ENCODE assay signal across 8 cellular contexts in genomic region chr12:122526683-122527477, GRCh38. TPM values are rescaled to one million over a fixed set of nuclear protein-coding genes. Genes with fewer than 3 reads are reported as not detected.
DNase-seq lines count a peak whose midpoint lies in the region; ATAC-seq and TF ChIP-seq lines count a peak whose summit lies in the region.

KNTC1 (plus strand) TSS chr12:122527249; CDS start chr12:122530064, 2,815 bp downstream.
RSRC2 (minus strand) TSS chr12:122526936; CDS start chr12:122526853, 83 bp downstream.

- POLR2A ChIA-PET in OCI-LY7 (lab: Charles Lee), result interaction anchor here (0.6 to 2.7 kb wide), 11 partner anchors 9 to 910 kb away, joined by 3 to 37 read pairs (median 4); partner anchors contain the start of gene ZCCHC8

- H3K4me2 ChIP-seq in OCI-LY7 (ENCODE audit: low read length), result peak within 1 kb of the TSS; percentile 88

- no TSS peak for BruUV-seq in OCI-LY7 (replicated peaks; lab: Mats Ljungman, UMichigan)

- H4K20me1 ChIP-seq in OCI-LY7 (ENCODE audit: insufficient read depth, low read length), result peaks cover 38% of the 10 kb centered on the region

- H3K27ac ChIP-seq in OCI-LY7 (ENCODE audit: low read depth, low read length, poor library complexity, severe bottlenecking), result peak within 1 kb of the TSS; percentile 92

- no peaks in the 10 kb centered on the region for H3K9me3 ChIP-seq in OCI-LY7 (ENCODE audit: low read length)

- H3K79me2 ChIP-seq in OCI-LY7 (ENCODE audit: insufficient read depth, low read depth, low read length), result peaks cover 93% of the 10 kb centered on the region

- no peaks in the 10 kb centered on the region for H3K9me2 ChIP-seq in OCI-LY7 (ENCODE audit: insufficient read depth, low read length)

- H3K4me1 ChIP-seq in OCI-LY7 (ENCODE audit: insufficient read depth, low read length, poor library complexity, severe bottlenecking), result peaks cover 53% of the 10 kb centered on the region

- peak; percentile 98 for DNase-seq in DMS 273 treated with DMSO at 0.1 percent for 48 hours (lab: John Stamatoyannopoulos, UW)
- DNase-seq in HuH-7.5 (ENCODE audit: low spot score), result peak; percentile 62
- DNase-seq in OCI-LY7 (ENCODE audit: low spot score), result peak; percentile 100
- DNase-seq in activated T-cell treated with anti-CD3 and anti-CD28 coated beads for 1 hour (ENCODE audit: low read depth), result peak; percentile 94
- peak; percentile 100 for DNase-seq in epithelial cell of esophagus (ENCODE audit: low read depth)
- DNase-seq in middle frontal gyrus (ENCODE audit: extremely low spot score, low spot score), result peak; percentile 98
- DNase-seq in stimulated activated CD8-positive, alpha-beta memory T cell treated with anti-CD3 and anti-CD28 coated beads, Interleukin-2, amount 100 ng/mL, for 48 hours (ENCODE audit: low read depth in 2 of 2), result peak; percentile 86 to 94

- no peak for TF ChIP-seq CTCF in OCI-LY7 (conservative IDR thresholded peaks at IDR 0.05; ENCODE audit: low read length)
- no peak for TF ChIP-seq CTCF in epithelial cell of esophagus (IDR thresholded peaks at IDR 0.05; ENCODE audit: insufficient read depth, low read depth, low read length, missing control alignments)

- CTCF ChIA-PET in OCI-LY7 (lab: Charles Lee; ENCODE audit: unreplicated experiment), result interaction anchor here (0.5 kb wide), 1 partner anchor 21 kb away, joined by 3 read pairs; no protein-coding TSS in a partner anchor

- peak within 1 kb of the TSS; percentile 27; the same call in 1 of the 2 replicates for H2AFZ ChIP-seq in OCI-LY7 (ENCODE audit: low read length)

- ATAC-seq in GM21528 (IDR thresholded peaks at IDR 0.05; ENCODE audit: low FRiP score, unreplicated experiment), result peak; percentile 90

- peak within 1 kb of the TSS; percentile 99 for H3K4me3 ChIP-seq in OCI-LY7 (ENCODE audit: low read depth, low read length, poor library complexity, severe bottlenecking)
- H3K4me3 ChIP-seq in epithelial cell of esophagus (ENCODE audit: low read length), result peak within 1 kb of the TSS; percentile 96

- intact Hi-C loops in OCI-LY7 (cut with micrococcal nuclease; ENCODE audit: unreplicated experiment), result loop anchor here (1.0 to 10.0 kb wide), 4 partner anchors 27 to 838 kb away; partner anchors contain the start of genes DENR, SBNO1 and ZCCHC8

- H3K36me3 ChIP-seq in OCI-LY7 (ENCODE audit: insufficient read depth, low read length), result peaks cover 79% of the 10 kb centered on the region

RNA-seq across cellular contexts. Expression of gene KNTC1, which starts in this region (rescaled TPM):
- total RNA-seq in OCI-LY7 (2014; rRNA removed; shearing (Covaris generic)), result 138 and 170 TPM in 2 replicates
- 195 and 253 TPM in 2 replicates for total RNA-seq in OCI-LY7 (2022)

RNA-seq across cellular contexts. Expression of gene RSRC2, which starts in this region (rescaled TPM):
- total RNA-seq in OCI-LY7 (2014; rRNA removed; shearing (Covaris generic)), result 91.7 and 125 TPM in 2 replicates
- total RNA-seq in OCI-LY7 (2022), result 131 and 132 TPM in 2 replicates

Comparison
In these comparisons a context has a peak if more than half of its experiments do, and no peak if none do; other contexts are left out.
1. Peak in every context shown above with its lines: DNase-seq, ATAC-seq, H3K4me3 ChIP-seq and H3K27ac ChIP-seq.